Comparison of ENCODE assay signal across 18 cellular contexts in the genomic region with DNA sequence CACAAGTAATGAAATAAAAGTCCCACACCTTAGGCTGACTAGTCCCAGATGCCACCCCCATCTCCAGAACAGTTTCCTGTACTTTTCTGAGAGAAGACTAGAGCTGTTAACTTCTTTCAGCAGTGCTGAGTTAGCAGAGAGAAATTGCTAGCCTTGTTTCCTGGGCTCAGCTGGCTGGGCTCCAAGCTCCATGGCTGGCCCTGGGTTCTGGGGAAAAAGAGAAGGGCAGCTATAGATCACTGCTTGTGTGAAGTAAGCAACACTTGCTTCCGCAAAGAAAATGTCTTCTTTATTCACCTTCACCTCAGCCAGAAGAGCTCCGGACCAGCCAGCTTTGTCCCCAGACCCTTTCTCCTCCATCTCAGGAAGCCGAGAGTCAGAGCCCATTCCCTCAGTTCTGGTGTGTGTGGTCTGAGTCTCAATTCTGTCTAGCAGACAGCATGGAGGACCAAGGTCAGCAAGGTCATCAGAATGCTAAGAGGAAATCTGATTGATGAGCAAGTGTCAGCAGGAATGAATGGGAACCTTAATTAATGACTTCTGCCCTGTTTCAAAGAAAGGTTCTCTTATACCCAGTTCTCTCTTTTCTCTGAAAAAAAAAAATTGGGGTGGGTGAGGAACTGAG.
A peak's percentile ranks its signal among the peaks of the same experiment; 100 is the strongest.
DNase-seq lines count a peak whose midpoint lies in the region; ATAC-seq and TF ChIP-seq lines count a peak whose summit lies in the region.
"Had no signal": no experiment of that assay in that cellular context is flagged by ENCODE, and none has a peak within 500 bp of the region (broad histone marks: within the 10 kb centered on the region; RNA-seq: fewer than 3 reads in every experiment).

No MANE protein-coding gene starts in this region.

- H3K4me2 ChIP-seq in MM.1S (ENCODE audit: low read depth, low read length), result peak overlapping the region; percentile 27; the same call in 1 of the 2 replicates
- no peak overlapping the region for H3K4me2 ChIP-seq in parathyroid adenoma (ENCODE audit: low read length)
- H3K4me2 ChIP-seq: smooth muscle cell had no signal

- H3K4me3 ChIP-seq in MM.1S (ENCODE audit: low read length) (no peak overlapping the region), left ventricle myocardium inferior (no peak overlapping the region), parathyroid adenoma (ENCODE audit: low read depth, low read length) (no peak overlapping the region)
- H3K4me3 ChIP-seq: SJCRH30, smooth muscle cell, tibial artery had no signal

- H3K79me2 ChIP-seq in MM.1S (ENCODE audit: low read length), result no peaks in the 10 kb centered on the region
- H3K79me2 ChIP-seq in parathyroid adenoma, result no peaks in the 10 kb centered on the region

- H3K9ac ChIP-seq in MM.1S (ENCODE audit: low read length) (no peak overlapping the region), parathyroid adenoma (no peak overlapping the region)

- H3K27me3 ChIP-seq in MM.1S (replicated peaks; ENCODE audit: insufficient read depth, low read length) (no peaks in the 10 kb centered on the region), left ventricle myocardium inferior (ENCODE audit: low read depth) (no peaks in the 10 kb centered on the region), parathyroid adenoma (ENCODE audit: control insufficient read depth, insufficient read depth, low read length) (no peaks in the 10 kb centered on the region)
- H3K27me3 ChIP-seq: SJCRH30, tibial artery had no signal

- intact Hi-C loops in left ventricle myocardium inferior (cut with micrococcal nuclease), result no loop called here

- H2AFZ ChIP-seq in MM.1S (ENCODE audit: low read length) (no peak overlapping the region), parathyroid adenoma (peak overlapping the region; percentile 62)

- peak; percentile 43 for DNase-seq in MM.1S
- DNase-seq in astrocyte of the hippocampus (ENCODE audit: low read depth, low spot score), result peak; percentile 18
- peak; percentile 35 for DNase-seq in left ventricle myocardium inferior
- no peak for DNase-seq in stimulated activated CD4-positive, alpha-beta T cell treated with anti-CD3 and anti-CD28 coated beads, Interleukin-12 subunit alpha, Interleukin-12 subunit beta, amount 100 ng/mL, for 4 hours
- no peak for DNase-seq in NCI-H2196 treated with DMSO at 0.1 percent for 48 hours (lab: John Stamatoyannopoulos, UW; ENCODE audit: unreplicated experiment)
- no peak for DNase-seq in activated CD8-positive, alpha-beta memory T cell treated with anti-CD3 and anti-CD28 coated beads, Interleukin-2, amount 50 U/mL, for 4 hours
- DNase-seq: activated CD4-positive, CD25-positive, alpha-beta regulatory T cell treated with anti-CD3 and anti-CD28 coated beads, Interleukin-2, amount 50 U/mL, for 72 hours; activated effector memory CD4-positive, alpha-beta T cell treated with anti-CD3 and anti-CD28 coated beads, Interleukin-2, amount 50 U/mL, for 16 hours; AML-193; effector CD8-positive, alpha-beta T cell; kidney; NCI-H1694 treated with DMSO at 0.1 percent for 48 hours; NCI-H446 treated with DMSO at 0.1 percent for 48 hours had no signal

- no peaks in the 10 kb centered on the region for H3K36me3 ChIP-seq in MM.1S (replicated peaks; ENCODE audit: insufficient read depth, low read length)
- H3K36me3 ChIP-seq in left ventricle myocardium inferior, result no peaks in the 10 kb centered on the region
- no peaks in the 10 kb centered on the region for H3K36me3 ChIP-seq in parathyroid adenoma (ENCODE audit: control insufficient read depth, insufficient read depth, low read length)
- H3K36me3 ChIP-seq: SJCRH30, tibial artery had no signal

- no peaks in the 10 kb centered on the region for H3K9me2 ChIP-seq in MM.1S (replicated peaks; ENCODE audit: insufficient read depth, low read length)

- H3K27ac ChIP-seq in MM.1S (ENCODE audit: low read length) (no peak overlapping the region), left ventricle myocardium inferior (replicated peaks) (peak overlapping the region; percentile 8), parathyroid adenoma (no peak overlapping the region)
- H3K27ac ChIP-seq: SJCRH30, tibial artery had no signal

- peaks cover 30% of the 10 kb centered on the region for H3K4me1 ChIP-seq in MM.1S (ENCODE audit: low read length)
- no peaks in the 10 kb centered on the region for H3K4me1 ChIP-seq in left ventricle myocardium inferior
- no peaks in the 10 kb centered on the region for H3K4me1 ChIP-seq in parathyroid adenoma
- H3K4me1 ChIP-seq: SJCRH30 had no signal

- H4K20me1 ChIP-seq in MM.1S (ENCODE audit: insufficient read depth, low read length), result no peaks in the 10 kb centered on the region

- H3K9me3 ChIP-seq in MM.1S (replicated peaks; ENCODE audit: insufficient read depth, low read length), result no peaks in the 10 kb centered on the region
- H3K9me3 ChIP-seq in left ventricle myocardium inferior (replicated peaks), result no peaks in the 10 kb centered on the region
- no peaks in the 10 kb centered on the region for H3K9me3 ChIP-seq in parathyroid adenoma (ENCODE audit: control insufficient read depth, low read length)
- H3K9me3 ChIP-seq: tibial artery had no signal

- H3F3A ChIP-seq in MM.1S (ENCODE audit: insufficient read depth, low read length), result no peaks in the 10 kb centered on the region

- no peak for ATAC-seq in HG03342 (IDR thresholded peaks at IDR 0.05; ENCODE audit: unreplicated experiment)

- TF ChIP-seq CTCF in MM.1S (IDR thresholded peaks at IDR 0.05; ENCODE audit: low read length), result no peak
- TF ChIP-seq CTCF in left ventricle myocardium inferior (IDR thresholded peaks at IDR 0.05; ENCODE audit: borderline replicate concordance), result no peak
- TF ChIP-seq CTCF in parathyroid adenoma (IDR thresholded peaks at IDR 0.05), result no peak

Comparison
In these comparisons a context has a peak if more than half of its experiments do, and no peak if none do; other contexts are left out.
1. DNase-seq: peak in MM.1S (single experiment), astrocyte of the hippocampus (single experiment) and left ventricle myocardium inferior (single experiment); none in stimulated activated CD4-positive, alpha-beta T cell treated with anti-CD3 and anti-CD28 coated beads, Interleukin-12 subunit alpha, Interleukin-12 subunit beta, amount 100 ng/mL, for 4 hours (single experiment), NCI-H2196 treated with DMSO at 0.1 percent for 48 hours (single experiment) and activated CD8-positive, alpha-beta memory T cell treated with anti-CD3 and anti-CD28 coated beads, Interleukin-2, amount 50 U/mL, for 4 hours (single experiment).